ENCODE assay signal across 9 cellular contexts in genomic region chr1:43853161-43853921, GRCh38.
DNase-seq lines count a peak whose midpoint lies in the region; ATAC-seq, FAIRE-seq and TF ChIP-seq lines count a peak whose summit lies in the region.
"Had no signal": no experiment of that assay in that cellular context is flagged by ENCODE, and none has a peak within 500 bp of the region (broad histone marks: within the 10 kb centered on the region; RNA-seq: fewer than 3 reads in every experiment).

No MANE protein-coding gene starts in this region.

- no CpG with 5 or more reads among the region's 7 CpGs for WGBS in trophoblast cell (ENCODE audit: extremely low coverage, insufficient coverage, insufficient read length)

- H3K36me3 ChIP-seq in MM.1S (replicated peaks; ENCODE audit: insufficient read depth, low read length), result no peaks in the 10 kb centered on the region
- no peaks in the 10 kb centered on the region for H3K36me3 ChIP-seq in trophoblast cell (ENCODE audit: control insufficient read depth in 1 of 2, insufficient read depth in 2 of 2, low read length in 2 of 2)

- H3K27ac ChIP-seq in MM.1S (ENCODE audit: low read length) (peak overlapping the region; percentile 34; the same call in 1 of the 2 replicates), trophoblast cell (ENCODE audit: low read depth, low read length) (no peak overlapping the region)

- H3K9me3 ChIP-seq in MM.1S (replicated peaks; ENCODE audit: insufficient read depth, low read length), result no peaks in the 10 kb centered on the region
- no peaks in the 10 kb centered on the region for H3K9me3 ChIP-seq in trophoblast cell (ENCODE audit: insufficient read depth, low read depth, low read length)

- H2BK5ac ChIP-seq in trophoblast cell (ENCODE audit: low read depth, low read length, poor library complexity), result no peak overlapping the region

- no peak overlapping the region for H3K4me3 ChIP-seq in MM.1S (ENCODE audit: low read length)
- H3K4me3 ChIP-seq in trophoblast cell (ENCODE audit: low read depth, low read length), result no peak overlapping the region

- H3K18ac ChIP-seq in trophoblast cell (ENCODE audit: low read length), result no peak overlapping the region

- no peaks in the 10 kb centered on the region for H3K9me2 ChIP-seq in MM.1S (replicated peaks; ENCODE audit: insufficient read depth, low read length)

- no peak overlapping the region for H2AK5ac ChIP-seq in trophoblast cell (ENCODE audit: low read length)

- H3K4me1 ChIP-seq in MM.1S (ENCODE audit: low read length) (peaks cover 22% of the 10 kb centered on the region), trophoblast cell (ENCODE audit: control insufficient read depth in 1 of 2, insufficient read depth in 2 of 2, low read length in 2 of 2) (peaks cover 3% of the 10 kb centered on the region in 2 experiments)

- FAIRE-seq in D721Med (lab: Jason Lieb, UNC), result no peak
- FAIRE-seq: A204.1 had no signal

- intact Hi-C loops in left ventricle myocardium superior (cut with micrococcal nuclease), result no loop called here

- H3K14ac ChIP-seq in trophoblast cell (ENCODE audit: low read length), result no peak overlapping the region

- H2BK120ac ChIP-seq in trophoblast cell (ENCODE audit: insufficient read depth, low read length, poor library complexity), result no peak overlapping the region

- peak; percentile 40 for DNase-seq in NCI-H1436 (lab: John Stamatoyannopoulos, UW)
- DNase-seq in NCI-H1436 treated with DMSO at 0.1 percent for 48 hours (lab: John Stamatoyannopoulos, UW), result no peak
- peak; percentile 83 for DNase-seq in MM.1S
- DNase-seq in SKM-1 treated with dmso at 0.1 percent for 144 hours (lab: John Stamatoyannopoulos, UW; ENCODE audit: unreplicated experiment), result peak; percentile 94
- peak; percentile 76 for DNase-seq in left ventricle myocardium superior
- DNase-seq in trophoblast cell, result no peak
- no peak for DNase-seq in D721Med (ENCODE audit: insufficient read length, low spot score)

- H3K27me3 ChIP-seq in MM.1S (replicated peaks; ENCODE audit: insufficient read depth, low read length) (no peaks in the 10 kb centered on the region), trophoblast cell (ENCODE audit: insufficient read depth, low read length) (no peaks in the 10 kb centered on the region)

- TF ChIP-seq CTCF in MM.1S (IDR thresholded peaks at IDR 0.05; ENCODE audit: low read length) (no peak), D721Med (IDR thresholded peaks at IDR 0.05; ENCODE audit: insufficient read depth, missing control alignments) (no peak)

- H4K91ac ChIP-seq in trophoblast cell (ENCODE audit: low read depth, low read length), result no peak overlapping the region

- no peaks in the 10 kb centered on the region for H3K79me1 ChIP-seq in trophoblast cell (ENCODE audit: low read length)

- H4K20me1 ChIP-seq in MM.1S (ENCODE audit: insufficient read depth, low read length), result no peaks in the 10 kb centered on the region

- peak; percentile 60 for ATAC-seq in left ventricle myocardium superior
- no peak for ATAC-seq in GM21717 (IDR thresholded peaks at IDR 0.05; ENCODE audit: unreplicated experiment)

- H2BK12ac ChIP-seq in trophoblast cell (ENCODE audit: low read length), result no peak overlapping the region

- H3K23ac ChIP-seq in trophoblast cell (ENCODE audit: low read length), result no peak overlapping the region

- H3K9ac ChIP-seq in MM.1S (ENCODE audit: low read length) (no peak overlapping the region), trophoblast cell (ENCODE audit: low read length) (no peak overlapping the region)

- H3K4me2 ChIP-seq in MM.1S (ENCODE audit: low read depth, low read length) (peak overlapping the region; percentile 30), trophoblast cell (ENCODE audit: low read length) (no peak overlapping the region)

- 0 out of 2 replicates have a peak overlapping the region, but pooled peaks have one; percentile 21 for H2AFZ ChIP-seq in MM.1S (ENCODE audit: low read length)
- H2AFZ ChIP-seq in trophoblast cell (ENCODE audit: insufficient read depth, low read length, poor library complexity), result no peak overlapping the region

- H4K12ac ChIP-seq in trophoblast cell (ENCODE audit: low read depth, low read length), result no peak overlapping the region

- no peak overlapping the region for H4K8ac ChIP-seq in trophoblast cell (ENCODE audit: low read depth, low read length)

- H3K79me2 ChIP-seq in MM.1S (ENCODE audit: low read length) (no peaks in the 10 kb centered on the region), trophoblast cell (ENCODE audit: control insufficient read depth, insufficient read depth, low read length, poor library complexity) (no peaks in the 10 kb centered on the region)

- peaks cover 12% of the 10 kb centered on the region for H3F3A ChIP-seq in MM.1S (ENCODE audit: insufficient read depth, low read length)

- H3K4ac ChIP-seq in trophoblast cell (ENCODE audit: low read depth, low read length), result no peak overlapping the region

Comparison
In these comparisons a context has a peak if more than half of its experiments do, and no peak if none do; other contexts are left out.
1. DNase-seq: peak in NCI-H1436 (single experiment), MM.1S (single experiment), SKM-1 treated with dmso at 0.1 percent for 144 hours (single experiment) and left ventricle myocardium superior (single experiment); none in NCI-H1436 treated with DMSO at 0.1 percent for 48 hours (single experiment), trophoblast cell (0 of 2) and D721Med (single experiment).